8 cellular contexts compared by ENCODE assay signal in the genomic region with DNA sequence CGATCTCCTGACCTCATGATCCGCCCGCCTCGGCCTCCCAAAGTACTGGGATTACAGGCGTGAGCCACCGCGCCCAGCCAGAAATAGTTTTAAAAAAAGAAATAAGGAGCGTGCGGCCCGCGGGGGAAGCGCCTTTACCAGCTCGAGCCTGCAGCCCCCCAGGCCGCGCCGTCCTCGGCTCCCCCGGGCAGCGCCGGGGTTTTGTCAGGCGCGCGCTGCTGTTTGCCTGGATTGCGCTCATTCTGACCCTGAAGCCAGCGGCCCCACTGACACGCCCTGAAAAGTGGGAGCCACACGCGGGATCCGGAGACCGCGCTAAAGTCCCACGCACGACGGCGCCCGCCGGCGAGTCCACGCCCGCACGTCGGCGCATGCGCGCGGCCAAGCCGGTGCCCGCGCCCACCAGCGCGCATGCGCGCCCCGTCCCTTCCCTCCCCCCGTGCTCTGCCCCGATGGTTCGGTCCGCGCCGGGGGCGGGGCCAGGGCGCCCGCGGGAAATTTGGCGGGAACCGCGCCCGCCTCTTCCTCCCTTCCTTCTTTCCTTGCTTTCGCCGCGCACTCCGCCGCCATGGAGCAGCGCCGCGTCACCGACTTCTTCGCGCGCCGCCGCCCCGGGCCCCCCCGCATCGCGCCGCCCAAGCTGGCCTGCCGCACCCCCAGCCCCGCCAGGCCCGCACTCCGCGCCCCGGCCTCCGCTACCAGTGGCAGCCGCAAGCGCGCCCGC. TPM values are rescaled to one million over a fixed set of nuclear protein-coding genes. Genes with fewer than 3 reads are reported as not detected.
DNase-seq lines count a peak whose midpoint lies in the region; ATAC-seq and TF ChIP-seq lines count a peak whose summit lies in the region.

CDT1 (plus strand) TSS at position 526 of the 724 bp plus-strand sequence; CDS start at position 569, 43 bp downstream.

- H3K4me1 ChIP-seq in ectodermal cell (ENCODE audit: control insufficient read depth, insufficient read depth, low read length) (peaks cover 10% of the 10 kb centered on the region), lower lobe of right lung (peaks cover 24% of the 10 kb centered on the region)

- H3K36me3 Mint-ChIP-seq in activated CD4-positive, alpha-beta memory T cell treated with anti-CD3 and anti-CD28 coated beads, Interleukin-2, amount 10 ng/mL, durations not matched to agents 7 days and 5 days (ENCODE audit: low read depth): peaks cover 32% of the 10 kb centered on the region

- H3K27me3 ChIP-seq in ectodermal cell (ENCODE audit: control insufficient read depth, insufficient read depth, low read length, poor library complexity, severe bottlenecking) (no peaks in the 10 kb centered on the region), lower lobe of right lung (ENCODE audit: low read depth) (no peaks in the 10 kb centered on the region)

- H3K27ac Mint-ChIP-seq in activated CD4-positive, alpha-beta memory T cell treated with anti-CD3 and anti-CD28 coated beads, Interleukin-2, amount 10 ng/mL, durations not matched to agents 7 days and 5 days: peak within 1 kb of the TSS; percentile 93

- H3K9me3 ChIP-seq in ectodermal cell (ENCODE audit: control insufficient read depth, low read length) (no peaks in the 10 kb centered on the region), lower lobe of right lung (no peaks in the 10 kb centered on the region)

- H3K4me1 Mint-ChIP-seq in activated CD4-positive, alpha-beta memory T cell treated with anti-CD3 and anti-CD28 coated beads, Interleukin-2, amount 10 ng/mL, durations not matched to agents 7 days and 5 days: peaks cover 35% of the 10 kb centered on the region

- no peaks in the 10 kb centered on the region for H3K9me3 Mint-ChIP-seq in activated CD4-positive, alpha-beta memory T cell treated with anti-CD3 and anti-CD28 coated beads, Interleukin-2, amount 10 ng/mL, durations not matched to agents 7 days and 5 days

- H3K27me3 Mint-ChIP-seq in activated CD4-positive, alpha-beta memory T cell treated with anti-CD3 and anti-CD28 coated beads, Interleukin-2, amount 10 ng/mL, durations not matched to agents 7 days and 5 days: no peaks in the 10 kb centered on the region

- H3K36me3 ChIP-seq in ectodermal cell (ENCODE audit: control insufficient read depth, insufficient read depth, low read length) (peaks cover 36% of the 10 kb centered on the region), lower lobe of right lung (no peaks in the 10 kb centered on the region)

- peak within 1 kb of the TSS; percentile 54 for H3K4me3 ChIP-seq in ectodermal cell (ENCODE audit: insufficient read depth, low read depth, low read length)
- H3K4me3 ChIP-seq in lower lobe of right lung: peak within 1 kb of the TSS; percentile 74

- 0 to 1% methylated on average over 98 of the region's 98 CpGs for WGBS in ectodermal cell, 2 experiments

- ATAC-seq in HG03175 (IDR thresholded peaks at IDR 0.05; ENCODE audit: unreplicated experiment): peak; percentile 57
- peak; percentile 87 to 88 for ATAC-seq in lower lobe of right lung

- H3K27ac ChIP-seq in ectodermal cell (ENCODE audit: insufficient read depth, low read depth, low read length, poor library complexity, severe bottlenecking) (peak within 1 kb of the TSS; percentile 0), lower lobe of right lung (peak within 1 kb of the TSS; percentile 82)

- CTCF ChIA-PET in activated CD4-positive, alpha-beta memory T cell treated with anti-CD3 and anti-CD28 coated beads, Interleukin-2, amount 10 ng/mL, durations not matched to agents 7 days and 5 days (lab: Charles Lee): interaction anchor here (0.7 to 1.2 kb wide), 4 partner anchors 22 to 181 kb away, joined by 3 to 6 read pairs (median 4); partner anchors contain the start of genes GALNS and TRAPPC2L

- intact Hi-C loops in lower lobe of right lung (cut with DNase I): no loop called here

- H3K4me3 Mint-ChIP-seq in activated CD4-positive, alpha-beta memory T cell treated with anti-CD3 and anti-CD28 coated beads, Interleukin-2, amount 10 ng/mL, durations not matched to agents 7 days and 5 days: peak within 1 kb of the TSS; percentile 86

- POLR2A ChIA-PET in activated CD4-positive, alpha-beta memory T cell treated with anti-CD3 and anti-CD28 coated beads, Interleukin-2, amount 10 ng/mL, durations not matched to agents 7 days and 5 days (lab: Charles Lee): interaction anchor here (0.6 to 11.5 kb wide), 7 partner anchors 9 to 102 kb away, joined by 3 to 249 read pairs (median 4); partner anchors contain the start of genes APRT and PIEZO1

- TF ChIP-seq CTCF in lower lobe of right lung (IDR thresholded peaks at IDR 0.05): no peak

- DNase-seq in NCI-H510A treated with DMSO at 0.1 percent for 48 hours (lab: John Stamatoyannopoulos, UW): peak; percentile 59
- DNase-seq in NCI-H510A (lab: John Stamatoyannopoulos, UW): no peak
- peak; percentile 87 for DNase-seq in NCI-H82 (lab: John Stamatoyannopoulos, UW)
- DNase-seq in activated CD4-positive, alpha-beta memory T cell treated with anti-CD3 and anti-CD28 coated beads, Interleukin-2, amount 10 ng/mL, durations not matched to agents 7 days and 5 days: peak; percentile 88
- DNase-seq in lower lobe of right lung: peak; percentile 89
- DNase-seq in stimulated activated CD4-positive, alpha-beta T cell treated with anti-CD3 and anti-CD28 coated beads, TNF-alpha, amount 100 ng/mL, for 1 hour (ENCODE audit: low read depth in 3 of 3, low spot score in 1 of 3): peak; percentile 55 to 85 (median 80)

RNA-seq across cellular contexts. Expression of gene CDT1, which starts in this region (rescaled TPM):
- 100 to 1,000 TPM; 133 to 137 TPM for total RNA-seq in activated CD4-positive, alpha-beta memory T cell treated with anti-CD3 and anti-CD28 coated beads, Interleukin-2, amount 10 ng/mL, durations not matched to agents 7 days and 5 days
- polyA plus RNA-seq in ectodermal cell (2013, experiment 1 of 4): 49.5 TPM
- 50.5 TPM for polyA plus RNA-seq in ectodermal cell (2013, experiment 2 of 4)
- polyA plus RNA-seq in ectodermal cell (2013, experiment 3 of 4): 52.1 TPM
- 45.4 TPM for polyA plus RNA-seq in ectodermal cell (2013, experiment 4 of 4)
- total RNA-seq in lower lobe of right lung: 3.5 TPM

Comparison
In these comparisons a context has a peak if more than half of its experiments do, and no peak if none do; other contexts are left out.
1. RNA of gene CDT1 (total RNA-seq): 133 to 137 TPM in activated CD4-positive, alpha-beta memory T cell treated with anti-CD3 and anti-CD28 coated beads, Interleukin-2, amount 10 ng/mL, durations not matched to agents 7 days and 5 days; 3.5 TPM in lower lobe of right lung (single experiment); every median in the first group is over 10 times any median in the second.